In the genomic region with DNA sequence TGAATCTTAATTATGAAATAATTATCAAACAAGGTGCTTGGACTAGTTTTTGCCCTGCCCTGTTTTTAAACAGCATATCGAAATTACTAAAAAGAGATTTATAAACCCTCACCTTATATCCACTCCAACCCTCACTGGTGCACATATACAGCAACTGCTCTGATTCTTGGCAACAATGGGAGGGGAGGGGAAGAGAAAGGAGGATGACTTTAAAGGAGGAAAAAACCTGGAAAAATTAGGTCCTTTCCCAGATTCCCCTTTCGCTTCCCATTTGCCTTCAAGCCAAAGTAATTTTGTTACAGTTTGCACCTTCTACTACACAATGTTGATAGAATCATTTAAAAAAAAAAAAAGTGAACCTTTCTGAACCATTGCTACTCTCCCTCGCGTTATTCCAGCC, we compare ENCODE assay signal across 1 cellular context.
TF ChIP-seq lines count a peak whose summit lies in the region.

No MANE protein-coding gene starts in this region.

TF ChIP-seq in IMR-90, 13 proteins besides CTCF, POLR2A, EP300 and RAD21 (continued from another document):
- TF ChIP-seq, protein P1, sequence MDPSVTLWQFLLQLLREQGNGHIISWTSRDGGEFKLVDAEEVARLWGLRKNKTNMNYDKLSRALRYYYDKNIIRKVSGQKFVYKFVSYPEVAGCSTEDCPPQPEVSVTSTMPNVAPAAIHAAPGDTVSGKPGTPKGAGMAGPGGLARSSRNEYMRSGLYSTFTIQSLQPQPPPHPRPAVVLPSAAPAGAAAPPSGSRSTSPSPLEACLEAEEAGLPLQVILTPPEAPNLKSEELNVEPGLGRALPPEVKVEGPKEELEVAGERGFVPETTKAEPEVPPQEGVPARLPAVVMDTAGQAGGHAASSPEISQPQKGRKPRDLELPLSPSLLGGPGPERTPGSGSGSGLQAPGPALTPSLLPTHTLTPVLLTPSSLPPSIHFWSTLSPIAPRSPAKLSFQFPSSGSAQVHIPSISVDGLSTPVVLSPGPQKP (IDR thresholded peaks at IDR 0.05; ENCODE audit: borderline replicate concordance, low read depth, low read length) = no peak
